12 cellular contexts compared by ENCODE assay signal in the genomic region with DNA sequence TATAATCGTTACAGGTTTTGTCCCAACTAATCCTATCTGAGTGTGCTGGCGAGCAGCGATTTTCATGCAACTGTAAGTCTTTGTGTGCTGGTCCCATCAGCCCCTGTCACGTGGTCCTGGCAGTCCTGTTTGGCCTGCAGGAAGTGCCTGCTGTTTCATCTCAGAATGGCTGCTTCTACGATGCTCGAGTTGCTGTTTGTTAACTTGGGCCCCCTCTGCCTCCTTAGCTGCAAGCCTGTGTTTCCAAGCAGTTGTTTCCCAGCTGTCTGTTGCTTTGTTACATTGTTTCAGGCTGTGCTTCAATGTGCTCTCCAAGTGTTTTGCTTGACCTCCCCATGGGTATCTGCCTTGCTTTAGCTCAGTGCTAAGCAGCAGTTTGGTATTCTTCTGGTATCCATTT. TPM values are rescaled to one million over a fixed set of nuclear protein-coding genes. Genes with fewer than 3 reads are reported as not detected.
DNase-seq lines count a peak whose midpoint lies in the region; ATAC-seq, FAIRE-seq and TF ChIP-seq lines count a peak whose summit lies in the region.
"Had no signal": no experiment of that assay in that cellular context is flagged by ENCODE, and none has a peak within 500 bp of the region (broad histone marks: within the 10 kb centered on the region; RNA-seq: fewer than 3 reads in every experiment).

No MANE protein-coding gene starts in this region.

- TF ChIP-seq CTCF in fibroblast of lung (conservative IDR thresholded peaks at IDR 0.05 in 1 of 2, IDR thresholded peaks at IDR 0.05 in 1 of 2; ENCODE audit: low read depth in 1 of 2, low read length in 2 of 2): no peak
- no peak for TF ChIP-seq CTCF in upper lobe of right lung (IDR thresholded peaks at IDR 0.05)
- TF ChIP-seq CTCF in D721Med (IDR thresholded peaks at IDR 0.05; ENCODE audit: insufficient read depth, missing control alignments): no peak

- no peak for ATAC-seq in upper lobe of right lung
- ATAC-seq: activated CD8-positive, alpha-beta T cell treated with anti-CD3 and anti-CD28 coated beads for 36 hours; activated naive CD4-positive, alpha-beta T cell treated with anti-CD3 and anti-CD28 coated beads, Interleukin-2, amount 50 U/mL, for 72 hours; effector memory CD8-positive, alpha-beta T cell had no signal

- intact Hi-C loops in upper lobe of right lung (cut with DNase I): no loop called here

- DNase-seq in NT2/D1 (ENCODE audit: low read depth, low spot score) (peak; percentile 9), fibroblast of lung (ENCODE audit: low read depth in 2 of 2) (peak in 1 of 2 donors; percentile 5), midbrain (lab: John Stamatoyannopoulos, UW) (peak; percentile 83), superior temporal gyrus (ENCODE audit: extremely low spot score) (peak; percentile 90), upper lobe of right lung (no peak), D721Med (ENCODE audit: insufficient read length, low spot score) (no peak), NCI-H748 (lab: John Stamatoyannopoulos, UW; ENCODE audit: unreplicated experiment) (no peak)
- DNase-seq: activated CD8-positive, alpha-beta T cell treated with anti-CD3 and anti-CD28 coated beads for 36 hours; effector memory CD8-positive, alpha-beta T cell; trophoblast cell had no signal

- H3K9me3 ChIP-seq in NT2/D1 (ENCODE audit: insufficient read depth, low read length) (peaks cover 3% of the 10 kb centered on the region; the same call in 1 of the 2 replicates), fibroblast of lung (ENCODE audit: control insufficient read depth, insufficient read depth, low read depth, low read length) (no peaks in the 10 kb centered on the region), upper lobe of right lung (no peaks in the 10 kb centered on the region)

- H3K27me3 ChIP-seq in NT2/D1 (ENCODE audit: insufficient read depth, insufficient read length) (no peaks in the 10 kb centered on the region), fibroblast of lung (ENCODE audit: control insufficient read depth, insufficient read depth, low read length) (no peaks in the 10 kb centered on the region), upper lobe of right lung (no peaks in the 10 kb centered on the region)

- H3K36me3 ChIP-seq in NT2/D1 (ENCODE audit: insufficient read depth, insufficient read length, low read length) (no peaks in the 10 kb centered on the region), fibroblast of lung (ENCODE audit: control insufficient read depth, insufficient read depth, low read length) (no peaks in the 10 kb centered on the region), upper lobe of right lung (no peaks in the 10 kb centered on the region)

- H3K4me1 ChIP-seq in NT2/D1 (ENCODE audit: insufficient read depth, insufficient read length): peaks cover 4% of the 10 kb centered on the region
- H3K4me1 ChIP-seq in fibroblast of lung (ENCODE audit: control insufficient read depth, extremely low read depth, insufficient read depth, low read length): no peaks in the 10 kb centered on the region
- no peaks in the 10 kb centered on the region for H3K4me1 ChIP-seq in upper lobe of right lung

- FAIRE-seq in D721Med (lab: Jason Lieb, UNC): no peak

- peak overlapping the region; percentile 41 for H2AFZ ChIP-seq in fibroblast of lung (ENCODE audit: low read length)

- no peaks in the 10 kb centered on the region for H4K20me1 ChIP-seq in fibroblast of lung (ENCODE audit: control insufficient read depth, extremely low read depth, insufficient read depth, low read length)

- H3K9ac ChIP-seq in NT2/D1 (ENCODE audit: insufficient read length, low read depth): no peak overlapping the region
- H3K9ac ChIP-seq in fibroblast of lung (ENCODE audit: insufficient read depth, low read length): no peak overlapping the region

- no peak overlapping the region for H3K4me3 ChIP-seq in NT2/D1 (ENCODE audit: insufficient read length, low read depth)
- no peak overlapping the region for H3K4me3 ChIP-seq in fibroblast of lung (replicated peaks in 1 of 4; ENCODE audit: control extremely low read depth in 1 of 4, insufficient read depth in 1 of 4, low read depth in 3 of 4, low read length in 4 of 4)
- H3K4me3 ChIP-seq in upper lobe of right lung: no peak overlapping the region

- H3K79me2 ChIP-seq in fibroblast of lung (ENCODE audit: control insufficient read depth, insufficient read depth, low read length): no peaks in the 10 kb centered on the region

- H3K27ac ChIP-seq in fibroblast of lung (ENCODE audit: insufficient read depth, low read length): no peak overlapping the region
- H3K27ac ChIP-seq in upper lobe of right lung: no peak overlapping the region
- H3K27ac ChIP-seq: HL-60 had no signal

- H3K4me2 ChIP-seq in fibroblast of lung (ENCODE audit: extremely low read depth, insufficient read depth, low read length): no peak overlapping the region

RNA-seq across cellular contexts. Expression of a gene that starts 21.8 kb away (rescaled TPM):
- total RNA-seq in fibroblast of lung (9.0 and 9.7 TPM in 2 replicates), upper lobe of right lung (37.9 TPM)
- 3.5 and 10.1 TPM in 2 replicates for polyA plus RNA-seq in fibroblast of lung
- polyA plus RNA-seq in fibroblast of lung (2012): 3.8 and 9.5 TPM in 2 replicates
- polyA minus RNA-seq in fibroblast of lung (ENCODE audit: low replicate concordance): 7.6 and 19.3 TPM in 2 replicates

Comparison
In these comparisons a context has a peak if more than half of its experiments do, and no peak if none do; other contexts are left out.
1. DNase-seq: peak in NT2/D1 (single experiment), midbrain (single experiment) and superior temporal gyrus (single experiment); none in upper lobe of right lung (single experiment), D721Med (single experiment) and NCI-H748 (single experiment).